ENCODE assay signal across 7 cellular contexts in the genomic region with DNA sequence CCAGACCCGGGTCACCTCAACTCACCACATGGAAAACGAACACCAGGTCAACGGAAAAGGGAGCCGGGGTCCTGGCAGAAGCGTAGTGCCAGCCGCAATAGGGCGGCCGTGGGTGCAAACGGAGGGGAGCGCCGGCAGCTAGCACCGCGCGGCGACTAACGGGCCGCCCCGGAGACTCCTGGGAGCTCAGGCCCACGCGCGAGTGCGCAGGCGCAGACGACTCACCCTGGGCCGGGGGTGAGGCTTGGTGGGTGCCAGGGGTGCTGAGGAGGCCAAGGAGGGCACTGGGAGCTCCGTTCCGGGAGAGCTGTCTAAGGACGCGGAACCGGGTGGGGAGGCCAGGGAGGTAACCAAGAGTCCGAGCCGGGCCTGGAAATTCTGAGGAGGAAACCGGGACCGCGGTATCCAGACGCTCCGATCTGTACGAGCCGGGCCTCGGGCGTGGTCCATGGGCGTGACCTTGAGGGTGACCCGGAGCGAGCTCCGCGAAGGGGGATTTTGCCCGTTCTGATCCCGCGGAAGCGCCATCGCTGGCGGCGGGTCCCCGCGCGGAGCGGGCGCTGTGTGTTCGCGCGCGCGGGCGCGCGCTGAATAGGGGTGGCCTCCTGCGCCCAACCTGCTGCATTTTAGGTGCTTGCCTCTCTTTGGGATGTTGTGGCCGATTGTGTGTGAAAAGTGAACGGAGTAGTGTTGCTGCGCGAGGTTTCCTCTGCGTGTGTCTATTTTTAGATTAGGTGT. TPM values are rescaled to one million over a fixed set of nuclear protein-coding genes. Genes with fewer than 3 reads are reported as not detected.
A peak's percentile ranks its signal among the peaks of the same experiment; 100 is the strongest.
DNase-seq lines count a peak whose midpoint lies in the region; ATAC-seq lines count a peak whose summit lies in the region.

Gene ZNF382 (plus strand): TSS at position 213 of the 738 bp plus-strand sequence. CDS start 4,602 bp downstream, outside the sequence.

- H2AFZ ChIP-seq in neuron (ENCODE audit: low read depth, low read length), result peak within 1 kb of the TSS; percentile 97

- H3K9me3 ChIP-seq in neuron (ENCODE audit: low read length) (peaks cover 25% of the 10 kb centered on the region), stomach smooth muscle (ENCODE audit: control insufficient read depth in 2 of 2, low read length in 2 of 2) (peaks cover 0 to 2% of the 10 kb centered on the region in 2 donors)

- H3K4me3 ChIP-seq in neuron (ENCODE audit: low read length), result peak within 1 kb of the TSS; percentile 85
- peak within 1 kb of the TSS; percentile 77 to 90 for H3K4me3 ChIP-seq in stomach smooth muscle (ENCODE audit: low read length in 2 of 2)

- H3K36me3 ChIP-seq in neuron (ENCODE audit: insufficient read depth, low read length) (peaks cover 26% of the 10 kb centered on the region), stomach smooth muscle (ENCODE audit: control insufficient read depth in 2 of 2, insufficient read depth in 2 of 2, low read length in 2 of 2) (peaks cover 11 to 18% of the 10 kb centered on the region in 2 donors)

- ATAC-seq in GM18861 (IDR thresholded peaks at IDR 0.05; ENCODE audit: unreplicated experiment), result peak; percentile 46
- ATAC-seq in HG03103 (IDR thresholded peaks at IDR 0.05; ENCODE audit: low read depth, unreplicated experiment), result peak; percentile 57

- no peaks in the 10 kb centered on the region for H3K27me3 ChIP-seq in neuron (ENCODE audit: insufficient read depth, low read length)
- no peaks in the 10 kb centered on the region for H3K27me3 ChIP-seq in stomach smooth muscle (ENCODE audit: control insufficient read depth in 1 of 2, insufficient read depth in 2 of 2, low read length in 2 of 2)

- DNase-seq in RPMI7951 (ENCODE audit: low read depth) (peak; percentile 58), foreskin melanocyte (peak; percentile 38)
- DNase-seq in activated effector memory CD4-positive, alpha-beta T cell treated with anti-CD3 and anti-CD28 coated beads, Interleukin-2, amount 50 U/mL, for 16 hours, result peak; percentile 96

- H3K27ac ChIP-seq in stomach smooth muscle (ENCODE audit: low read length), result peak within 1 kb of the TSS; percentile 67

- peak within 1 kb of the TSS; percentile 87 for H3K9ac ChIP-seq in stomach smooth muscle (ENCODE audit: low read length in 2 of 2)

- peaks cover 11% of the 10 kb centered on the region for H3K4me1 ChIP-seq in neuron (ENCODE audit: insufficient read depth, low read length)
- peaks cover 4% of the 10 kb centered on the region for H3K4me1 ChIP-seq in stomach smooth muscle (ENCODE audit: control insufficient read depth, insufficient read depth, low read length)

RNA-seq across cellular contexts. Expression of gene ZNF382, which starts in this region (rescaled TPM):
- 3.4 and 3.5 TPM in 2 replicates for total RNA-seq in RPMI7951 (2014; rRNA removed; shearing (Covaris generic))

Comparison
In these comparisons a context has a peak if more than half of its experiments do, and no peak if none do; other contexts are left out.
1. Peak in every context shown above with its lines: DNase-seq, ATAC-seq, H3K4me3 ChIP-seq and H3K27ac ChIP-seq.
2. DNase-seq: peak in every context shown above with its lines; median percentile 96 in activated effector memory CD4-positive, alpha-beta T cell treated with anti-CD3 and anti-CD28 coated beads, Interleukin-2, amount 50 U/mL, for 16 hours; 58 in RPMI7951; 38 in foreskin melanocyte.